In the genomic region with DNA sequence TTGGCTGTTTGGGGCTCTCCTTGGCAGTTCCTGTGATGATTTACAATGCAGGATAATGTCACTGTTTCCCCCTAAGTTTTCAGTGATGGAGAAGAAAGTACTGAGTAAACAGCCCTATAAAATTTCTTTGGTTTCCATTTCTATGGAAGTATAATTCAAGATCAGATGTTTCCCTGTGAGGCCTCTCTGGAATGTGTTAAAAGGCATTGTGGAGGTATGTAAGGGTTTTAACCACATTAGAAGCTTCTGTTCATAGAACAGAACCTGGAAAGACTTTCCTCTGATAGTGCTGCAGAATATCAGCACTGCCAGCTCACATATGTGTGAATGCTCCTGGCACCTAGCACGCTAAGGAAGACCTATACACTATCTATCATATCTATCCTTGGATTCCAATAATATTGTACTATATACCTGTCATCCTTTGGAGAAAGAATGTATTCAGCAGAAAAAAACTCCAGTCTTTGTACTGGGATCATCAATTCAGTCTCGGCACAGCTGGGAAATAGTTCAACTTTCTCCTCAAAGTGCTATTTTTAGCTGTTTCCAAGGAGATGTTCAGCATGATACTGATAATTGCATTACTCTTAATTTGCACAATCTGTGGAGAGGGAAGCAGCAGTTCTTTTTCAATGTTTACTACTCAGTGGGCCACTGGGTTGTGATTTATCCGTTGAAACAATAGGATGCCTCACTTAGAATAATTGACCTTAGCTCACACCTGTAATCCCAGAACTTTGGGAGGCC, we compare ENCODE assay signal across 1 cellular context.
TF ChIP-seq lines count a peak whose summit lies in the region.

No MANE protein-coding gene starts in this region.

TF ChIP-seq in SK-N-SH, 30 proteins besides CTCF, POLR2A, EP300 and RAD21 (continued from another document):
- TF ChIP-seq, protein P1, sequence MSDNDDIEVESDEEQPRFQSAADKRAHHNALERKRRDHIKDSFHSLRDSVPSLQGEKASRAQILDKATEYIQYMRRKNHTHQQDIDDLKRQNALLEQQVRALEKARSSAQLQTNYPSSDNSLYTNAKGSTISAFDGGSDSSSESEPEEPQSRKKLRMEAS (IDR thresholded peaks at IDR 0.05; ENCODE audit: low read depth) = no peak
- TF ChIP-seq NRF1 (IDR thresholded peaks at IDR 0.05; ENCODE audit: low read depth, low read length) (no peak), JUND (IDR thresholded peaks at IDR 0.05) (no peak), RXRA (IDR thresholded peaks at IDR 0.05; ENCODE audit: borderline replicate concordance, low read depth) (no peak), NFIC (IDR thresholded peaks at IDR 0.05; ENCODE audit: borderline replicate concordance) (no peak)
